In the genomic region with DNA sequence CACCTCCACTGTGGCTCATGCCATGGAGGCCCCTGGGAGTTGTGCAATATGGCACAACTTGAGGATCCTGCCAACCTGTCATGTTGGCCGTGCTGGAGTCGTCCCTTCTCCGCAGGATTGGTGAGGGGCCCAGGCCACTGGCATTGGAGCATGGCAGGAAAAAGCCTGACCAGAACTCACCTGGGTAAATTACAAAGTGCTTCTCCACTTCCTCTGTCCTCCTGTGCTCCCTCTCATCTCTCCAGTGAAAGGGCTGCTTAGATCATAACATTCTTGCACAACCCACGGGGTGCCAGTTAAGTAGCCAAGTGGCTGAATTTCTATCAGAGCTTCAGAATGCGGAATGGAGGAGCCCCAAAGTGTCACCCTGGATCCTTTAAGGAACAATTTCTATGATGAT, we compare ENCODE assay signal across 27 cellular contexts.
"Had no signal": no experiment of that assay in that cellular context is flagged by ENCODE, and none has a peak within 500 bp of the region (broad histone marks: within the 10 kb centered on the region; RNA-seq: fewer than 3 reads in every experiment).

No MANE protein-coding gene starts in this region.

- ATAC-seq: foreskin keratinocyte; gastroesophageal sphincter; heart left ventricle; left lobe of liver; mucosa of descending colon; natural killer cell treated with Interleukin-12 subunit alpha and Interleukin-12 subunit beta and Interleukin-15 and Interleukin-18, amount 100 ng/mL, for 72 hours; right cardiac atrium; stimulated activated memory B cell treated with anti-CD40 and anti-IgM and Interleukin-4, amounts not matched to agents 10 μg/mL and 1 μg/mL and 100 μg/mL, for 72 hours; stimulated activated naive CD8-positive, alpha-beta T cell treated with anti-CD3 and anti-CD28 coated beads, Interleukin-15, Interleukin-2, amounts not matched to agents 100 U/mL and 50 U/mL, for 24 hours; upper lobe of right lung had no signal

- H3K9me3 ChIP-seq: colonic mucosa, esophagus muscularis mucosa, gastroesophageal sphincter, heart left ventricle, mucosa of descending colon, neutrophil, prostate gland, sigmoid colon, testis, tibial nerve, upper lobe of right lung, uterus had no signal

- FAIRE-seq: endothelial cell of umbilical vein, kidney had no signal

- H3K4me2 ChIP-seq: hepatocyte had no signal

- H3K27ac ChIP-seq: colonic mucosa, esophagus muscularis mucosa, foreskin keratinocyte, gastroesophageal sphincter, heart left ventricle, hepatocyte, neutrophil, prostate gland, sigmoid colon, testis, tibial nerve, upper lobe of right lung, uterus had no signal

- H3K36me3 ChIP-seq: colonic mucosa, esophagus muscularis mucosa, gastroesophageal sphincter, heart left ventricle, neutrophil, prostate gland, sigmoid colon, tibial nerve, upper lobe of right lung, uterus had no signal

- H3K4me3 ChIP-seq: colonic mucosa, esophagus muscularis mucosa, gastroesophageal sphincter, heart left ventricle, hepatocyte, mucosa of descending colon, prostate gland, sigmoid colon, testis, tibial nerve, upper lobe of right lung, uterus had no signal

- H2AFZ ChIP-seq: hepatocyte had no signal

- H3K4me1 ChIP-seq: colonic mucosa, foreskin keratinocyte, prostate gland, testis, upper lobe of right lung, uterus had no signal

- H3K27me3 ChIP-seq: colonic mucosa, heart left ventricle, sigmoid colon, testis, tibial nerve, upper lobe of right lung, uterus had no signal

- H3K79me2 ChIP-seq: hepatocyte had no signal

- DNase-seq: colonic mucosa; effector CD8-positive, alpha-beta T cell; endodermal cell; foreskin keratinocyte; heart left ventricle; kidney; mesenchymal stem cell; mucosa of descending colon; naive B cell; right cardiac atrium; sigmoid colon; stimulated activated CD4-positive, alpha-beta T cell treated with anti-CD3 and anti-CD28 coated beads, Interleukin-2, amount 100 ng/mL, for 24 hours; stimulated activated CD4-positive, alpha-beta T cell treated with anti-CD3 and anti-CD28 coated beads, Interleukin-4, amount 100 ng/mL, for 4 hours; stimulated activated naive CD8-positive, alpha-beta T cell treated with anti-CD3 and anti-CD28 coated beads, Interleukin-15, Interleukin-2, amounts not matched to agents 100 U/mL and 50 U/mL, for 24 hours; testis; upper lobe of right lung; uterus had no signal
